1 cellular context compared by ENCODE assay signal in genomic region chr5:59061377-59061776, GRCh38.
A peak's percentile ranks its signal among the peaks of the same experiment; 100 is the strongest.
TF ChIP-seq lines count a peak whose summit lies in the region.

No MANE protein-coding gene starts in this region.

TF ChIP-seq in HepG2, 621 proteins besides CTCF, POLR2A, EP300 and RAD21 (continued from another document and continues in another):
- TF ChIP-seq ZBTB43 (CRISPR knock-in tag; conservative IDR thresholded peaks at IDR 0.05) (peak; percentile 69; the same call in 1 of the 2 replicates), ZNF44 (CRISPR knock-in tag; IDR thresholded peaks at IDR 0.05) (no peak), SMARCC2 (IDR thresholded peaks at IDR 0.05) (0 out of 2 replicates have a peak, but pooled peaks have one; percentile 6), ZNF615 (CRISPR knock-in tag; IDR thresholded peaks at IDR 0.05; ENCODE audit: borderline replicate concordance) (no peak), PAWR (CRISPR knock-in tag; IDR thresholded peaks at IDR 0.05; ENCODE audit: borderline replicate concordance) (no peak), RORA (CRISPR knock-in tag; IDR thresholded peaks at IDR 0.05) (no peak), PPARG (CRISPR knock-in tag; conservative IDR thresholded peaks at IDR 0.05) (peak; percentile 37; the same call in 1 of the 2 replicates), ZKSCAN5 (CRISPR knock-in tag; IDR thresholded peaks at IDR 0.05) (no peak), ZNF10 (CRISPR knock-in tag; IDR thresholded peaks at IDR 0.05; ENCODE audit: borderline replicate concordance, low read depth) (no peak), ZBTB20 (CRISPR knock-in tag; IDR thresholded peaks at IDR 0.05; ENCODE audit: borderline replicate concordance, low read depth) (0 out of 2 replicates have a peak, but pooled peaks have one; percentile 27), ATF4 (CRISPR knock-in tag; IDR thresholded peaks at IDR 0.05) (peak in 1 of 2 experiments; percentile 22; a peak in 1 of 4 replicates), SP140L (CRISPR knock-in tag; IDR thresholded peaks at IDR 0.05; ENCODE audit: borderline replicate concordance) (no peak), MEIS1 (CRISPR knock-in tag; IDR thresholded peaks at IDR 0.05; ENCODE audit: borderline replicate concordance) (no peak), ZSCAN21 (CRISPR knock-in tag; IDR thresholded peaks at IDR 0.05; ENCODE audit: borderline replicate concordance) (no peak), ISL2 (CRISPR knock-in tag; IDR thresholded peaks at IDR 0.05) (peak; percentile 52), TCF7L2 (IDR thresholded peaks at IDR 0.05; ENCODE audit: low read depth, low read length) (no peak), MXI1 (IDR thresholded peaks at IDR 0.05; ENCODE audit: borderline replicate concordance, low read depth, low read length) (no peak), PRDM4 (CRISPR knock-in tag; IDR thresholded peaks at IDR 0.05; ENCODE audit: borderline replicate concordance) (no peak), CBFB (CRISPR knock-in tag; IDR thresholded peaks at IDR 0.05) (no peak), NCOR1 (IDR thresholded peaks at IDR 0.05; ENCODE audit: borderline replicate concordance, low read length) (no peak), EZH2 (conservative IDR thresholded peaks at IDR 0.05; ENCODE audit: low read depth, low read length) (no peak), ZNF557 (CRISPR knock-in tag; IDR thresholded peaks at IDR 0.05) (no peak), ZBTB38 (CRISPR knock-in tag; IDR thresholded peaks at IDR 0.05) (no peak), NCOA2 (CRISPR knock-in tag; IDR thresholded peaks at IDR 0.05) (peak; percentile 46; the same call in 1 of the 2 replicates), POLR2AphosphoS2 (IDR thresholded peaks at IDR 0.05; ENCODE audit: low read depth, low read length) (no peak), NFYC (CRISPR knock-in tag; IDR thresholded peaks at IDR 0.05) (no peak), ATF6 (CRISPR knock-in tag; conservative IDR thresholded peaks at IDR 0.05) (no peak), ZNF335 (CRISPR knock-in tag; IDR thresholded peaks at IDR 0.05) (no peak), RBFOX2 (IDR thresholded peaks at IDR 0.05; ENCODE audit: low read depth, low read length) (no peak), ZNF691 (CRISPR knock-in tag; IDR thresholded peaks at IDR 0.05; ENCODE audit: borderline replicate concordance, low read depth) (no peak), CENPX (CRISPR knock-in tag; IDR thresholded peaks at IDR 0.05) (no peak)
- TF ChIP-seq, protein P1, sequence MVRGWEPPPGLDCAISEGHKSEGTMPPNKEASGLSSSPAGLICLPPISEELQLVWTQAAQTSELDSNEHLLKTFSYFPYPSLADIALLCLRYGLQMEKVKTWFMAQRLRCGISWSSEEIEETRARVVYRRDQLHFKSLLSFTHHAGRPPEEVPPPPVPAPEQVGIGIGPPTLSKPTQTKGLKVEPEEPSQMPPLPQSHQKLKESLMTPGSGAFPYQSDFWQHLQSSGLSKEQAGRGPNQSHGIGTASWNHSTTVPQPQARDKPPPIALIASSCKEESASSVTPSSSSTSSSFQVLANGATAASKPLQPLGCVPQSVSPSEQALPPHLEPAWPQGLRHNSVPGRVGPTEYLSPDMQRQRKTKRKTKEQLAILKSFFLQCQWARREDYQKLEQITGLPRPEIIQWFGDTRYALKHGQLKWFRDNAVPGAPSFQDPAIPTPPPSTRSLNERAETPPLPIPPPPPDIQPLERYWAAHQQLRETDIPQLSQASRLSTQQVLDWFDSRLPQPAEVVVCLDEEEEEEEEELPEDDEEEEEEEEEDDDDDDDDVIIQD (CRISPR knock-in tag; IDR thresholded peaks at IDR 0.05; ENCODE audit: low read depth) = peak; percentile 87
- TF ChIP-seq, protein P2, sequence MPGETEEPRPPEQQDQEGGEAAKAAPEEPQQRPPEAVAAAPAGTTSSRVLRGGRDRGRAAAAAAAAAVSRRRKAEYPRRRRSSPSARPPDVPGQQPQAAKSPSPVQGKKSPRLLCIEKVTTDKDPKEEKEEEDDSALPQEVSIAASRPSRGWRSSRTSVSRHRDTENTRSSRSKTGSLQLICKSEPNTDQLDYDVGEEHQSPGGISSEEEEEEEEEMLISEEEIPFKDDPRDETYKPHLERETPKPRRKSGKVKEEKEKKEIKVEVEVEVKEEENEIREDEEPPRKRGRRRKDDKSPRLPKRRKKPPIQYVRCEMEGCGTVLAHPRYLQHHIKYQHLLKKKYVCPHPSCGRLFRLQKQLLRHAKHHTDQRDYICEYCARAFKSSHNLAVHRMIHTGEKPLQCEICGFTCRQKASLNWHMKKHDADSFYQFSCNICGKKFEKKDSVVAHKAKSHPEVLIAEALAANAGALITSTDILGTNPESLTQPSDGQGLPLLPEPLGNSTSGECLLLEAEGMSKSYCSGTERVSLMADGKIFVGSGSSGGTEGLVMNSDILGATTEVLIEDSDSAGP (CRISPR knock-in tag; IDR thresholded peaks at IDR 0.05; ENCODE audit: borderline replicate concordance) = no peak
- TF ChIP-seq, protein P3, sequence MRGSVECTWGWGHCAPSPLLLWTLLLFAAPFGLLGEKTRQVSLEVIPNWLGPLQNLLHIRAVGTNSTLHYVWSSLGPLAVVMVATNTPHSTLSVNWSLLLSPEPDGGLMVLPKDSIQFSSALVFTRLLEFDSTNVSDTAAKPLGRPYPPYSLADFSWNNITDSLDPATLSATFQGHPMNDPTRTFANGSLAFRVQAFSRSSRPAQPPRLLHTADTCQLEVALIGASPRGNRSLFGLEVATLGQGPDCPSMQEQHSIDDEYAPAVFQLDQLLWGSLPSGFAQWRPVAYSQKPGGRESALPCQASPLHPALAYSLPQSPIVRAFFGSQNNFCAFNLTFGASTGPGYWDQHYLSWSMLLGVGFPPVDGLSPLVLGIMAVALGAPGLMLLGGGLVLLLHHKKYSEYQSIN (CRISPR knock-in tag; IDR thresholded peaks at IDR 0.05; ENCODE audit: borderline replicate concordance) = no peak
- TF ChIP-seq, protein P4, sequence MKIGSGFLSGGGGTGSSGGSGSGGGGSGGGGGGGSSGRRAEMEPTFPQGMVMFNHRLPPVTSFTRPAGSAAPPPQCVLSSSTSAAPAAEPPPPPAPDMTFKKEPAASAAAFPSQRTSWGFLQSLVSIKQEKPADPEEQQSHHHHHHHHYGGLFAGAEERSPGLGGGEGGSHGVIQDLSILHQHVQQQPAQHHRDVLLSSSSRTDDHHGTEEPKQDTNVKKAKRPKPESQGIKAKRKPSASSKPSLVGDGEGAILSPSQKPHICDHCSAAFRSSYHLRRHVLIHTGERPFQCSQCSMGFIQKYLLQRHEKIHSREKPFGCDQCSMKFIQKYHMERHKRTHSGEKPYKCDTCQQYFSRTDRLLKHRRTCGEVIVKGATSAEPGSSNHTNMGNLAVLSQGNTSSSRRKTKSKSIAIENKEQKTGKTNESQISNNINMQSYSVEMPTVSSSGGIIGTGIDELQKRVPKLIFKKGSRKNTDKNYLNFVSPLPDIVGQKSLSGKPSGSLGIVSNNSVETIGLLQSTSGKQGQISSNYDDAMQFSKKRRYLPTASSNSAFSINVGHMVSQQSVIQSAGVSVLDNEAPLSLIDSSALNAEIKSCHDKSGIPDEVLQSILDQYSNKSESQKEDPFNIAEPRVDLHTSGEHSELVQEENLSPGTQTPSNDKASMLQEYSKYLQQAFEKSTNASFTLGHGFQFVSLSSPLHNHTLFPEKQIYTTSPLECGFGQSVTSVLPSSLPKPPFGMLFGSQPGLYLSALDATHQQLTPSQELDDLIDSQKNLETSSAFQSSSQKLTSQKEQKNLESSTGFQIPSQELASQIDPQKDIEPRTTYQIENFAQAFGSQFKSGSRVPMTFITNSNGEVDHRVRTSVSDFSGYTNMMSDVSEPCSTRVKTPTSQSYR (CRISPR knock-in tag; IDR thresholded peaks at IDR 0.05; ENCODE audit: borderline replicate concordance) = no peak
- TF ChIP-seq, protein P5, sequence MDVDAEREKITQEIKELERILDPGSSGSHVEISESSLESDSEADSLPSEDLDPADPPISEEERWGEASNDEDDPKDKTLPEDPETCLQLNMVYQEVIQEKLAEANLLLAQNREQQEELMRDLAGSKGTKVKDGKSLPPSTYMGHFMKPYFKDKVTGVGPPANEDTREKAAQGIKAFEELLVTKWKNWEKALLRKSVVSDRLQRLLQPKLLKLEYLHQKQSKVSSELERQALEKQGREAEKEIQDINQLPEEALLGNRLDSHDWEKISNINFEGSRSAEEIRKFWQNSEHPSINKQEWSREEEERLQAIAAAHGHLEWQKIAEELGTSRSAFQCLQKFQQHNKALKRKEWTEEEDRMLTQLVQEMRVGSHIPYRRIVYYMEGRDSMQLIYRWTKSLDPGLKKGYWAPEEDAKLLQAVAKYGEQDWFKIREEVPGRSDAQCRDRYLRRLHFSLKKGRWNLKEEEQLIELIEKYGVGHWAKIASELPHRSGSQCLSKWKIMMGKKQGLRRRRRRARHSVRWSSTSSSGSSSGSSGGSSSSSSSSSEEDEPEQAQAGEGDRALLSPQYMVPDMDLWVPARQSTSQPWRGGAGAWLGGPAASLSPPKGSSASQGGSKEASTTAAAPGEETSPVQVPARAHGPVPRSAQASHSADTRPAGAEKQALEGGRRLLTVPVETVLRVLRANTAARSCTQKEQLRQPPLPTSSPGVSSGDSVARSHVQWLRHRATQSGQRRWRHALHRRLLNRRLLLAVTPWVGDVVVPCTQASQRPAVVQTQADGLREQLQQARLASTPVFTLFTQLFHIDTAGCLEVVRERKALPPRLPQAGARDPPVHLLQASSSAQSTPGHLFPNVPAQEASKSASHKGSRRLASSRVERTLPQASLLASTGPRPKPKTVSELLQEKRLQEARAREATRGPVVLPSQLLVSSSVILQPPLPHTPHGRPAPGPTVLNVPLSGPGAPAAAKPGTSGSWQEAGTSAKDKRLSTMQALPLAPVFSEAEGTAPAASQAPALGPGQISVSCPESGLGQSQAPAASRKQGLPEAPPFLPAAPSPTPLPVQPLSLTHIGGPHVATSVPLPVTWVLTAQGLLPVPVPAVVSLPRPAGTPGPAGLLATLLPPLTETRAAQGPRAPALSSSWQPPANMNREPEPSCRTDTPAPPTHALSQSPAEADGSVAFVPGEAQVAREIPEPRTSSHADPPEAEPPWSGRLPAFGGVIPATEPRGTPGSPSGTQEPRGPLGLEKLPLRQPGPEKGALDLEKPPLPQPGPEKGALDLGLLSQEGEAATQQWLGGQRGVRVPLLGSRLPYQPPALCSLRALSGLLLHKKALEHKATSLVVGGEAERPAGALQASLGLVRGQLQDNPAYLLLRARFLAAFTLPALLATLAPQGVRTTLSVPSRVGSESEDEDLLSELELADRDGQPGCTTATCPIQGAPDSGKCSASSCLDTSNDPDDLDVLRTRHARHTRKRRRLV (CRISPR knock-in tag; IDR thresholded peaks at IDR 0.05) = no peak
- TF ChIP-seq, protein P6, sequence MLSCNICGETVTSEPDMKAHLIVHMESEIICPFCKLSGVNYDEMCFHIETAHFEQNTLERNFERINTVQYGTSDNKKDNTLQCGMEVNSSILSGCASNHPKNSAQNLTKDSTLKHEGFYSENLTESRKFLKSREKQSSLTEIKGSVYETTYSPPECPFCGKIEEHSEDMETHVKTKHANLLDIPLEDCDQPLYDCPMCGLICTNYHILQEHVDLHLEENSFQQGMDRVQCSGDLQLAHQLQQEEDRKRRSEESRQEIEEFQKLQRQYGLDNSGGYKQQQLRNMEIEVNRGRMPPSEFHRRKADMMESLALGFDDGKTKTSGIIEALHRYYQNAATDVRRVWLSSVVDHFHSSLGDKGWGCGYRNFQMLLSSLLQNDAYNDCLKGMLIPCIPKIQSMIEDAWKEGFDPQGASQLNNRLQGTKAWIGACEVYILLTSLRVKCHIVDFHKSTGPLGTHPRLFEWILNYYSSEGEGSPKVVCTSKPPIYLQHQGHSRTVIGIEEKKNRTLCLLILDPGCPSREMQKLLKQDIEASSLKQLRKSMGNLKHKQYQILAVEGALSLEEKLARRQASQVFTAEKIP (CRISPR knock-in tag; IDR thresholded peaks at IDR 0.05; ENCODE audit: borderline replicate concordance) = no peak
